19 cellular contexts compared by ENCODE assay signal in the genomic region with DNA sequence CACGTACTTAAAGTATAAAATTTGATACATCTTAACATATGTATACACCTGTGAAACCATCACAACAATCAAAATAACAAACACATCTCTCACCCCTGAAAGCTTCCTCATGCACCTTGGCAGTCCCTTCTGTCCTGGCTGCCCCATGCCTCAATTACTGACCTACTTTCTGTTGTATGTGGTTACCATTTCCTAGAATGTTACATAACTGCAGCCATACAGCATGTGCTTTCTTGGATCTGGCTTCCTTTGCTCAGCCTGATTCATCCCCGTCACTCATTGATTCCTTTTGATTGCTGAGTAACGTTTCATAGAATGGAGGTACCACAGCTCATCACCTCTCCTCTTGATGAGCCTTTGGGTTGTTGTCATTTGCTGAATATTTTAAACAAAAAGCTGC.
A peak's percentile ranks its signal among the peaks of the same experiment; 100 is the strongest.
DNase-seq lines count a peak whose midpoint lies in the region; ATAC-seq and TF ChIP-seq lines count a peak whose summit lies in the region.
"Had no signal": no experiment of that assay in that cellular context is flagged by ENCODE, and none has a peak within 500 bp of the region (broad histone marks: within the 10 kb centered on the region; RNA-seq: fewer than 3 reads in every experiment).

No MANE protein-coding gene starts in this region.

- no peak overlapping the region for H3K27ac Mint-ChIP-seq in CD8-positive, alpha-beta T cell
- peak overlapping the region; percentile 49 to 75 for H3K27ac Mint-ChIP-seq in T-cell
- no peak overlapping the region for H3K27ac Mint-ChIP-seq in effector memory CD8-positive, alpha-beta T cell

- peak overlapping the region in 8 of 11 experiments; percentile 8 to 100 (median 36); a peak in 11 of 22 replicates for H3K27ac ChIP-seq in BLaER1 treated with 17β-estradiol and CSF1 and Interleukin-3, amounts not matched to agents 10 nM and 100 nM
- no peak overlapping the region for H3K27ac ChIP-seq in CD8-positive, alpha-beta T cell (ENCODE audit: low read depth, low read length)
- H3K27ac ChIP-seq in mesenchymal stem cell (ENCODE audit: low read length, poor library complexity, severe bottlenecking): no peak overlapping the region
- H3K27ac ChIP-seq in MM.1S (ENCODE audit: low read length): no peak overlapping the region
- H3K27ac ChIP-seq: C4-2B had no signal

- peaks cover 56 to 98% (median 90%) of the 10 kb centered on the region in 11 experiments for H3K36me3 ChIP-seq in BLaER1 treated with 17β-estradiol and CSF1 and Interleukin-3, amounts not matched to agents 10 nM and 100 nM
- peaks cover 17% of the 10 kb centered on the region for H3K36me3 ChIP-seq in CD8-positive, alpha-beta T cell (ENCODE audit: insufficient read depth, low read length)
- H3K36me3 ChIP-seq in mesenchymal stem cell (ENCODE audit: control insufficient read depth in 1 of 2, insufficient read depth in 2 of 2, low read depth in 1 of 2, low read length in 2 of 2) (peaks cover 5 to 76% of the 10 kb centered on the region in 2 experiments), MM.1S (replicated peaks; ENCODE audit: insufficient read depth, low read length) (peaks cover 53% of the 10 kb centered on the region)

- no peak overlapping the region for H2BK12ac ChIP-seq in mesenchymal stem cell (ENCODE audit: low read length in 2 of 2)

- CTCF ChIA-PET in CD8-positive, alpha-beta T cell (lab: Charles Lee): interaction anchor here (1.0 to 2.1 kb wide), 4 partner anchors 18 to 69 kb away, joined by 3 to 13 read pairs (median 4); no protein-coding TSS in a partner anchor
- CTCF ChIA-PET in T-cell (lab: Charles Lee): interaction anchor here in 1 of 2 donors (0.7 to 1.4 kb wide), 3 partner anchors 33 to 70 kb away, joined by 3 to 7 read pairs (median 5); no protein-coding TSS in a partner anchor

- peak overlapping the region in 3 of 10 experiments; percentile 6 to 24 (median 15); a peak in 5 of 20 replicates for H3K4me3 ChIP-seq in BLaER1 treated with 17β-estradiol and CSF1 and Interleukin-3, amounts not matched to agents 10 nM and 100 nM
- no peak overlapping the region for H3K4me3 ChIP-seq in CD8-positive, alpha-beta T cell (ENCODE audit: low read depth, low read length)
- H3K4me3 ChIP-seq in mesenchymal stem cell (ENCODE audit: insufficient read depth in 1 of 2, low read depth in 1 of 2, low read length in 2 of 2): no peak overlapping the region
- no peak overlapping the region for H3K4me3 ChIP-seq in MM.1S (ENCODE audit: low read length)
- H3K4me3 ChIP-seq: K562 had no signal

- no peak overlapping the region for H2AK5ac ChIP-seq in mesenchymal stem cell (ENCODE audit: low read length, severe bottlenecking)

- no peak overlapping the region for H3K9ac ChIP-seq in BLaER1 treated with 17β-estradiol and CSF1 and Interleukin-3, amounts not matched to agents 10 nM and 100 nM
- H3K9ac ChIP-seq in mesenchymal stem cell (ENCODE audit: low read length) (no peak overlapping the region), MM.1S (ENCODE audit: low read length) (no peak overlapping the region)

- peaks cover 11 to 61% (median 50%) of the 10 kb centered on the region in 11 experiments for H3K9me3 ChIP-seq in BLaER1 treated with 17β-estradiol and CSF1 and Interleukin-3, amounts not matched to agents 10 nM and 100 nM (replicated peaks in 1 of 11)
- peaks cover 9% of the 10 kb centered on the region for H3K9me3 ChIP-seq in CD8-positive, alpha-beta T cell (ENCODE audit: low read length)
- H3K9me3 ChIP-seq in mesenchymal stem cell (ENCODE audit: control insufficient read depth, low read length): peaks cover 14% of the 10 kb centered on the region
- no peaks in the 10 kb centered on the region for H3K9me3 ChIP-seq in MM.1S (replicated peaks; ENCODE audit: insufficient read depth, low read length)

- H3K4me1 ChIP-seq in BLaER1 treated with 17β-estradiol and CSF1 and Interleukin-3, amounts not matched to agents 10 nM and 100 nM: peaks cover 54 to 86% (median 59%) of the 10 kb centered on the region in 10 experiments
- peaks cover 92% of the 10 kb centered on the region for H3K4me1 ChIP-seq in CD8-positive, alpha-beta T cell (ENCODE audit: insufficient read depth, low read length)
- H3K4me1 ChIP-seq in mesenchymal stem cell (ENCODE audit: control insufficient read depth, insufficient read depth, low read depth, low read length): peaks cover 5% of the 10 kb centered on the region
- peaks cover 74% of the 10 kb centered on the region for H3K4me1 ChIP-seq in MM.1S (ENCODE audit: low read length)

- DNase-seq in CD8-positive, alpha-beta T cell: no peak
- DNase-seq in T-cell (no peak), mesenchymal stem cell (no peak), SHP77 treated with DMSO at 0.1 percent for 48 hours (lab: John Stamatoyannopoulos, UW) (no peak), Ammon's horn (ENCODE audit: low spot score) (no peak), MM.1S (no peak)
- DNase-seq in effector memory CD8-positive, alpha-beta T cell: no peak
- DNase-seq: activated T-cell treated with anti-CD3 and anti-CD28 coated beads, Interleukin-2, amount 50 U/mL, for 4 hours; EL; NCI-H187 treated with DMSO at 0.1 percent for 48 hours; NCI-H524; posterior cingulate gyrus; stimulated activated CD4-positive, alpha-beta T cell treated with anti-CD3 and anti-CD28 coated beads, Interleukin-12 subunit alpha, Interleukin-12 subunit beta, amount 100 ng/mL, for 4 hours; SW 1271 had no signal

- H3K27me3 Mint-ChIP-seq in CD8-positive, alpha-beta T cell (ENCODE audit: low read depth): no peaks in the 10 kb centered on the region
- no peaks in the 10 kb centered on the region for H3K27me3 Mint-ChIP-seq in T-cell
- H3K27me3 Mint-ChIP-seq in effector memory CD8-positive, alpha-beta T cell: no peaks in the 10 kb centered on the region

- 94% methylated on average over 2 of the region's 3 CpGs for WGBS in mesenchymal stem cell

- no peak overlapping the region for H4K91ac ChIP-seq in mesenchymal stem cell (ENCODE audit: low read length)

- intact Hi-C loops in CD8-positive, alpha-beta T cell (cut with DNase I, micrococcal nuclease): loop anchor here in 1 of 2 experiments (5.0 kb wide), 2 partner anchors 39 to 71 kb away; no protein-coding TSS in a partner anchor

- no peak overlapping the region for H2BK120ac ChIP-seq in mesenchymal stem cell (ENCODE audit: low read depth, low read length)

- H3K4me1 Mint-ChIP-seq in CD8-positive, alpha-beta T cell (ENCODE audit: low read depth): peaks cover 37% of the 10 kb centered on the region
- H3K4me1 Mint-ChIP-seq in T-cell: peaks cover 68 to 72% (median 69%) of the 10 kb centered on the region in 3 donors
- peaks cover 85 to 93% of the 10 kb centered on the region in 2 donors for H3K4me1 Mint-ChIP-seq in effector memory CD8-positive, alpha-beta T cell (ENCODE audit: low read depth in 2 of 2)

- peaks cover 6% of the 10 kb centered on the region for H3K9me3 Mint-ChIP-seq in CD8-positive, alpha-beta T cell
- H3K9me3 Mint-ChIP-seq in T-cell: peaks cover 0 to 5% (median 3%) of the 10 kb centered on the region in 3 donors
- H3K9me3 Mint-ChIP-seq in effector memory CD8-positive, alpha-beta T cell: no peaks in the 10 kb centered on the region

- H3K9me2 ChIP-seq in MM.1S (replicated peaks; ENCODE audit: insufficient read depth, low read length): no peaks in the 10 kb centered on the region

- H3K27me3 ChIP-seq in BLaER1 treated with 17β-estradiol and CSF1 and Interleukin-3, amounts not matched to agents 10 nM and 100 nM: no peaks in the 10 kb centered on the region
- H3K27me3 ChIP-seq in CD8-positive, alpha-beta T cell (ENCODE audit: insufficient read depth, low read length): no peaks in the 10 kb centered on the region
- H3K27me3 ChIP-seq in mesenchymal stem cell (ENCODE audit: control insufficient read depth in 1 of 2, insufficient read depth in 1 of 2, low read length in 2 of 2): no peaks in the 10 kb centered on the region
- H3K27me3 ChIP-seq in MM.1S (replicated peaks; ENCODE audit: insufficient read depth, low read length): no peaks in the 10 kb centered on the region

- peaks cover 13% of the 10 kb centered on the region for H3K79me1 ChIP-seq in mesenchymal stem cell (replicated peaks; ENCODE audit: low read length, poor library complexity, severe bottlenecking)

- no peak for TF ChIP-seq CTCF in CD8-positive, alpha-beta T cell (IDR thresholded peaks at IDR 0.05)
- TF ChIP-seq CTCF in MM.1S (IDR thresholded peaks at IDR 0.05; ENCODE audit: low read length): no peak

- peaks cover 89% of the 10 kb centered on the region for H3K36me3 Mint-ChIP-seq in CD8-positive, alpha-beta T cell
- H3K36me3 Mint-ChIP-seq in T-cell: peaks cover 75% of the 10 kb centered on the region
- H3K36me3 Mint-ChIP-seq in effector memory CD8-positive, alpha-beta T cell (ENCODE audit: insufficient read depth): peaks cover 100% of the 10 kb centered on the region

- no peak for ATAC-seq in CD8-positive, alpha-beta T cell
- no peak for ATAC-seq in T-cell (replicated peaks in 1 of 4)
- peak; percentile 14 for ATAC-seq in effector memory CD8-positive, alpha-beta T cell (replicated peaks)
- ATAC-seq: activated T-cell treated with anti-CD3 and anti-CD28 coated beads, Interleukin-2, amount 50 U/mL, for 4 hours; HCT116; K562; Panc1 had no signal

- H2BK5ac ChIP-seq in mesenchymal stem cell (ENCODE audit: low read depth, low read length, poor library complexity, severe bottlenecking): no peak overlapping the region

- no peak overlapping the region for H3K23ac ChIP-seq in mesenchymal stem cell (ENCODE audit: low read length in 2 of 2)

- no peak overlapping the region for H4K8ac ChIP-seq in mesenchymal stem cell (ENCODE audit: low read length)

- H4K20me1 ChIP-seq in BLaER1 treated with 17β-estradiol and CSF1 and Interleukin-3, amounts not matched to agents 10 nM and 100 nM: peaks cover 30 to 99% (median 78%) of the 10 kb centered on the region in 11 experiments; a peak in 21 of 22 replicates
- H4K20me1 ChIP-seq in MM.1S (ENCODE audit: insufficient read depth, low read length): no peaks in the 10 kb centered on the region; the same call in none of the 2 replicates

- H3K79me2 ChIP-seq in MM.1S (ENCODE audit: low read length): peaks cover 96% of the 10 kb centered on the region

- H2BK15ac ChIP-seq in mesenchymal stem cell (ENCODE audit: low read depth, poor library complexity, severe bottlenecking): no peak overlapping the region

- peaks cover 39% of the 10 kb centered on the region for H3F3A ChIP-seq in MM.1S (ENCODE audit: insufficient read depth, low read length)

- POLR2A ChIA-PET in CD8-positive, alpha-beta T cell (lab: Charles Lee): interaction anchor here (0.8 to 1.4 kb wide), 3 partner anchors 18 to 38 kb away, joined by 4 read pairs; no protein-coding TSS in a partner anchor
- POLR2A ChIA-PET in T-cell (lab: Charles Lee): interaction anchor here (0.6 to 2.1 kb wide), 8 partner anchors 12 to 43 kb away, joined by 3 to 19 read pairs (median 4); no protein-coding TSS in a partner anchor

- peak overlapping the region; percentile 22 for H3K4me3 Mint-ChIP-seq in CD8-positive, alpha-beta T cell
- peak overlapping the region in 2 of 3 donors; percentile 21 to 49 for H3K4me3 Mint-ChIP-seq in T-cell
- no peak overlapping the region for H3K4me3 Mint-ChIP-seq in effector memory CD8-positive, alpha-beta T cell

- H2AFZ ChIP-seq in mesenchymal stem cell (ENCODE audit: low read depth, low read length): no peak overlapping the region
- no peak overlapping the region for H2AFZ ChIP-seq in MM.1S (ENCODE audit: low read length)

- H3K14ac ChIP-seq in mesenchymal stem cell (ENCODE audit: low read length in 2 of 2): no peak overlapping the region

- peak overlapping the region; percentile 35 to 98 (median 95); a peak in 21 of 22 replicates for H3K4me2 ChIP-seq in BLaER1 treated with 17β-estradiol and CSF1 and Interleukin-3, amounts not matched to agents 10 nM and 100 nM
- H3K4me2 ChIP-seq in mesenchymal stem cell (ENCODE audit: low read length, poor library complexity, severe bottlenecking): no peak overlapping the region
- H3K4me2 ChIP-seq in MM.1S (ENCODE audit: low read depth, low read length): no peak overlapping the region

- H3K4ac ChIP-seq in mesenchymal stem cell (ENCODE audit: low read depth in 1 of 2, low read length in 2 of 2): no peak overlapping the region

- H3K18ac ChIP-seq in mesenchymal stem cell (ENCODE audit: low read depth in 1 of 2, low read length in 2 of 2): no peak overlapping the region

Comparison
In these comparisons a context has a peak if more than half of its experiments do, and no peak if none do; other contexts are left out.
1. H3K27ac ChIP-seq: peak in BLaER1 treated with 17β-estradiol and CSF1 and Interleukin-3, amounts not matched to agents 10 nM and 100 nM (8 of 11); none in CD8-positive, alpha-beta T cell (single experiment), mesenchymal stem cell (single experiment) and MM.1S (single experiment).
2. H3K4me2 ChIP-seq: peak in BLaER1 treated with 17β-estradiol and CSF1 and Interleukin-3, amounts not matched to agents 10 nM and 100 nM (11 of 11); none in mesenchymal stem cell (single experiment) and MM.1S (single experiment).
3. H3K27ac Mint-ChIP-seq: peak in T-cell (2 of 2); none in CD8-positive, alpha-beta T cell (single experiment) and effector memory CD8-positive, alpha-beta T cell (0 of 2).
4. H3K4me3 Mint-ChIP-seq: peak in CD8-positive, alpha-beta T cell (single experiment) and T-cell (2 of 3); none in effector memory CD8-positive, alpha-beta T cell (0 of 2).